ENCODE assay signal across 1 cellular context in genomic region chr14:77607741-77608302, GRCh38.
TF ChIP-seq lines count a peak whose summit lies in the region.

No MANE protein-coding gene starts in this region.

TF ChIP-seq in SK-N-SH, 30 proteins besides CTCF, POLR2A, EP300 and RAD21 (continued from another document):
- no peak for TF ChIP-seq USF1 (IDR thresholded peaks at IDR 0.05; ENCODE audit: borderline replicate concordance, low read depth)
- no peak for TF ChIP-seq SMC3 (IDR thresholded peaks at IDR 0.05; ENCODE audit: low read depth, low read length)
- TF ChIP-seq MXI1 (IDR thresholded peaks at IDR 0.05; ENCODE audit: low read depth, low read length), result no peak
- no peak for TF ChIP-seq RCOR1 (IDR thresholded peaks at IDR 0.05; ENCODE audit: low read length)
